ENCODE assay signal across 13 cellular contexts in genomic region chr12:89752331-89752730, GRCh38. TPM values are rescaled to one million over a fixed set of nuclear protein-coding genes. Genes with fewer than 3 reads are reported as not detected.
DNase-seq lines count a peak whose midpoint lies in the region; ATAC-seq, FAIRE-seq and TF ChIP-seq lines count a peak whose summit lies in the region.
"Had no signal": no experiment of that assay in that cellular context is flagged by ENCODE, and none has a peak within 500 bp of the region (broad histone marks: within the 10 kb centered on the region; RNA-seq: fewer than 3 reads in every experiment).

No MANE protein-coding gene starts in this region.

- peaks cover 5% of the 10 kb centered on the region for H3K9me3 Mint-ChIP-seq in activated B cell treated with CpG ODN at 0.5 μM for 24 hours
- peaks cover 3% of the 10 kb centered on the region for H3K9me3 Mint-ChIP-seq in nephron progenitor cell

- no peak for FAIRE-seq in D721Med (lab: Jason Lieb, UNC)
- FAIRE-seq: colon had no signal

- DNase-seq in DND-41 (peak; percentile 68), activated B cell treated with CpG ODN at 0.5 μM for 24 hours (no peak), D721Med (ENCODE audit: insufficient read length, low spot score) (no peak), DMS79 treated with DMSO at 0.1 percent for 48 hours (lab: John Stamatoyannopoulos, UW) (no peak), nephron progenitor cell (no peak), OCI-M2 (lab: John Stamatoyannopoulos, UW; ENCODE audit: unreplicated experiment) (no peak)
- DNase-seq: NCI-H345, upper lobe of left lung had no signal

- no peaks in the 10 kb centered on the region for H4K20me1 ChIP-seq in DND-41 (ENCODE audit: insufficient read depth, low read length)

- POLR2A ChIA-PET in activated B cell treated with CpG ODN at 0.5 μM for 24 hours (lab: Charles Lee), result interaction anchor here (0.9 to 2.6 kb wide), 5 partner anchors 9 to 266 kb away, joined by 3 to 25 read pairs (median 4); partner anchors contain the start of gene ATP2B1

- intact Hi-C loops in activated B cell treated with CpG ODN at 0.5 μM for 24 hours (cut with micrococcal nuclease), result loop anchor here (1.0 kb wide), 1 partner anchor 8 kb away; no protein-coding TSS in a partner anchor

- no peaks in the 10 kb centered on the region for H3K27me3 Mint-ChIP-seq in activated B cell treated with CpG ODN at 0.5 μM for 24 hours
- H3K27me3 Mint-ChIP-seq in nephron progenitor cell (ENCODE audit: low read depth, poor library complexity), result no peaks in the 10 kb centered on the region
- H3K27me3 Mint-ChIP-seq: activated naive CD8-positive, alpha-beta T cell had no signal

- H3K4me2 ChIP-seq in DND-41 (ENCODE audit: insufficient read depth, low read length), result no peak overlapping the region

- H3K79me2 ChIP-seq in DND-41 (ENCODE audit: insufficient read depth, low read length), result no peaks in the 10 kb centered on the region

- H3K36me3 ChIP-seq in DND-41 (ENCODE audit: insufficient read depth, low read length), result no peaks in the 10 kb centered on the region
- H3K36me3 ChIP-seq: upper lobe of left lung had no signal

- peaks cover 16% of the 10 kb centered on the region for H3K4me1 ChIP-seq in DND-41 (ENCODE audit: insufficient read depth, low read length)

- no peak overlapping the region for H3K27ac ChIP-seq in DND-41 (ENCODE audit: low read length)
- H3K27ac ChIP-seq: upper lobe of left lung had no signal

- peaks cover 40% of the 10 kb centered on the region for H3K4me1 Mint-ChIP-seq in activated B cell treated with CpG ODN at 0.5 μM for 24 hours
- no peaks in the 10 kb centered on the region for H3K4me1 Mint-ChIP-seq in nephron progenitor cell

- no peak overlapping the region for H2AFZ ChIP-seq in DND-41 (ENCODE audit: low read depth, low read length)

- H3K4me3 Mint-ChIP-seq in activated B cell treated with CpG ODN at 0.5 μM for 24 hours (no peak overlapping the region), nephron progenitor cell (no peak overlapping the region)
- H3K4me3 Mint-ChIP-seq: activated naive CD8-positive, alpha-beta T cell had no signal

- no peak overlapping the region for H3K9ac ChIP-seq in DND-41 (ENCODE audit: low read depth, low read length)

- ATAC-seq in DND-41 (ENCODE audit: insufficient read depth, low read depth), result peak; percentile 98
- ATAC-seq in GM19351 (IDR thresholded peaks at IDR 0.05; ENCODE audit: unreplicated experiment), result peak; percentile 41
- ATAC-seq in HG02938 (IDR thresholded peaks at IDR 0.05; ENCODE audit: unreplicated experiment), result peak; percentile 34
- peak; percentile 79 for ATAC-seq in activated B cell treated with CpG ODN at 0.5 μM for 24 hours (ENCODE audit: low read depth)
- ATAC-seq: sciatic nerve had no signal

- H3K4me3 ChIP-seq in DND-41 (ENCODE audit: low read depth in 1 of 2, low read length in 2 of 2), result no peak overlapping the region
- H3K4me3 ChIP-seq: upper lobe of left lung had no signal

- H3K36me3 Mint-ChIP-seq in activated B cell treated with CpG ODN at 0.5 μM for 24 hours (ENCODE audit: low read depth), result no peaks in the 10 kb centered on the region
- H3K36me3 Mint-ChIP-seq in nephron progenitor cell (ENCODE audit: low read depth), result no peaks in the 10 kb centered on the region

- CTCF ChIA-PET in activated B cell treated with CpG ODN at 0.5 μM for 24 hours (lab: Charles Lee), result no interaction called here

- peak overlapping the region; percentile 74 for H3K27ac Mint-ChIP-seq in activated B cell treated with CpG ODN at 0.5 μM for 24 hours
- H3K27ac Mint-ChIP-seq in nephron progenitor cell, result no peak overlapping the region
- H3K27ac Mint-ChIP-seq: activated naive CD8-positive, alpha-beta T cell had no signal

- no peaks in the 10 kb centered on the region for H3K27me3 ChIP-seq in DND-41 (ENCODE audit: insufficient read depth, low read length, poor library complexity)
- H3K27me3 ChIP-seq: upper lobe of left lung had no signal

- TF ChIP-seq CTCF in DND-41 (IDR thresholded peaks at IDR 0.05; ENCODE audit: borderline replicate concordance, extremely low read depth, low read length, poor library complexity, severe bottlenecking), result no peak
- no peak for TF ChIP-seq CTCF in activated B cell treated with CpG ODN at 0.5 μM for 24 hours (IDR thresholded peaks at IDR 0.05)
- no peak for TF ChIP-seq CTCF in D721Med (IDR thresholded peaks at IDR 0.05; ENCODE audit: insufficient read depth, missing control alignments)
- no peak for TF ChIP-seq CTCF in nephron progenitor cell (IDR thresholded peaks at IDR 0.05)

- H3K9me3 ChIP-seq in DND-41 (ENCODE audit: insufficient read depth, low read length, severe bottlenecking), result no peaks in the 10 kb centered on the region
- H3K9me3 ChIP-seq: upper lobe of left lung had no signal

RNA-seq across cellular contexts. Expression of gene ATP2B1, which starts 43.7 kb away (rescaled TPM):
- total RNA-seq in activated B cell treated with CpG ODN at 0.5 μM for 24 hours, result 110 and 136 TPM in 2 replicates

Comparison
In these comparisons a context has a peak if more than half of its experiments do, and no peak if none do; other contexts are left out.
1. ATAC-seq: peak in every context shown above with its lines; median percentile 98 in DND-41; 79 in activated B cell treated with CpG ODN at 0.5 μM for 24 hours; 41 in GM19351; 34 in HG02938.